ENCODE assay signal across 21 cellular contexts in the genomic region with DNA sequence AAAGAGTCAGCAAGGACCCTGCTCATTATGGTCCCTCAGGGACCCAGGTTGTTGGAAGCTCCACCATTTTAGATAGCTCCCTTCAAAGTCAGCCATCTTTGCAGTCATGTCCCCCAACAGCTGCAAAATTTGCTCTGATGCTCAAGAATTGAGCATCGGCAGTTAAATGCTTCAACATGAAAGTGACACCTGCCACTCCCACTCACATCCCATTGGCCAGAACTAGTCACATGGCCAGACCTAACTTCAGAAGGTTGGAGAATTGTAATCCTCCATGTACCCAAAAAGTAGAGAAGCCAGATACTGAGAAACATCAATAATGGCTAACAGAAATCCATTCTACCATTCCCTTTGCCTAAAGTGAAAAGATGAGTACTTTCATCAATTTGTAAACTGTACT.
DNase-seq lines count a peak whose midpoint lies in the region; ATAC-seq, FAIRE-seq and TF ChIP-seq lines count a peak whose summit lies in the region.
"Had no signal": no experiment of that assay in that cellular context is flagged by ENCODE, and none has a peak within 500 bp of the region (broad histone marks: within the 10 kb centered on the region; RNA-seq: fewer than 3 reads in every experiment).

No MANE protein-coding gene starts in this region.

- no peak overlapping the region for H3K23ac ChIP-seq in H1 (ENCODE audit: insufficient read length)

- in situ Hi-C loops in HepG2 (cut with HindIII; ENCODE audit: extremely low pct_ligation_motif_present, low pct_unique_long_range_greater_than_20kb): no loop called here

- H3K4me1 Mint-ChIP-seq in stimulated activated naive B cell treated with anti-CD40 and anti-IgM and Interleukin-4, amounts not matched to agents 10 μg/mL and 1 μg/mL and 100 μg/mL, for 72 hours: no peaks in the 10 kb centered on the region
- H3K4me1 Mint-ChIP-seq: B cell had no signal

- H3K79me2 ChIP-seq in HepG2 (ENCODE audit: insufficient read depth, low read length) (no peaks in the 10 kb centered on the region), H1 (ENCODE audit: control insufficient read depth in 1 of 2, insufficient read depth in 2 of 2, low read length in 2 of 2) (no peaks in the 10 kb centered on the region)

- H3K23me2 ChIP-seq in H1 (ENCODE audit: low read depth, low read length): no peaks in the 10 kb centered on the region; the same call in 1 of the 2 replicates

- intact Hi-C loops in HepG2 (cut with micrococcal nuclease; ENCODE audit: unreplicated experiment): no loop called here
- intact Hi-C loops in right lobe of liver (cut with DNase I): no loop called here

- POLR2A ChIA-PET in HepG2 (lab: Yijun Ruan, JAX) (no interaction called here), H1 (lab: Charles Lee; ENCODE audit: partially characterized antibody) (no interaction called here)

- H3K27me3 Mint-ChIP-seq in stimulated activated naive B cell treated with anti-CD40 and anti-IgM and Interleukin-4, amounts not matched to agents 10 μg/mL and 1 μg/mL and 100 μg/mL, for 72 hours: peaks cover 10 to 29% of the 10 kb centered on the region in 2 donors

- H3K18ac ChIP-seq in H1 (ENCODE audit: extremely low read depth, low read length): no peak overlapping the region

- TF ChIP-seq EP300 in HepG2 (IDR thresholded peaks at IDR 0.05; ENCODE audit: low read depth in 2 of 2, low read length in 2 of 2): no peak
- no peak for TF ChIP-seq EP300 in HepG2 (CRISPR knock-in tag; IDR thresholded peaks at IDR 0.05; ENCODE audit: borderline replicate concordance)
- no peak for TF ChIP-seq EP300 in H1 (IDR thresholded peaks at IDR 0.05; ENCODE audit: borderline replicate concordance in 1 of 2, low read depth in 2 of 2, low read length in 2 of 2)

- FAIRE-seq in HepG2 (lab: Jason Lieb, UNC): no peak
- FAIRE-seq in H1 (lab: Jason Lieb, UNC): no peak
- FAIRE-seq: GM12891, GM19239, HTR-8/SVneo had no signal

- H3K4me2 ChIP-seq in HepG2 (ENCODE audit: low read depth, low read length) (no peak overlapping the region), H1 (ENCODE audit: insufficient read depth in 1 of 2, low read depth in 2 of 2, low read length in 2 of 2) (no peak overlapping the region)
- H3K4me2 ChIP-seq: BLaER1 treated with 17β-estradiol and CSF1 and Interleukin-3, amounts not matched to agents 10 nM and 100 nM; GM23338 had no signal

- H2BK20ac ChIP-seq in H1 (ENCODE audit: low read length): no peak overlapping the region

- H3K27ac Mint-ChIP-seq in stimulated activated naive B cell treated with anti-CD40 and anti-IgM and Interleukin-4, amounts not matched to agents 10 μg/mL and 1 μg/mL and 100 μg/mL, for 72 hours: no peak overlapping the region
- H3K27ac Mint-ChIP-seq: B cell; CD8-positive, alpha-beta T cell; GM23338; HFFc6 had no signal

- H2AK5ac ChIP-seq in H1 (ENCODE audit: low read depth, low read length): no peak overlapping the region

- no TSS peak for BruUV-seq in HepG2 (replicated peaks; lab: Mats Ljungman, UMichigan)

- H2BK5ac ChIP-seq in H1 (ENCODE audit: low read depth, low read length): no peak overlapping the region

- no peak overlapping the region for H2BK120ac ChIP-seq in H1 (replicated peaks; ENCODE audit: low read depth, low read length)

- CTCF ChIA-PET in HepG2 (lab: Yijun Ruan, JAX; ENCODE audit: low intra/inter-chr PET ratio, low total read pairs): no interaction called here
- CTCF ChIA-PET in H1 (lab: Charles Lee; ENCODE audit: partially characterized antibody): interaction anchor here (0.7 to 2.9 kb wide), 3 partner anchors 9 to 1805 kb away, joined by 3 to 7 read pairs (median 3); no protein-coding TSS in a partner anchor

- no peak overlapping the region for H3K4me3 Mint-ChIP-seq in stimulated activated naive B cell treated with anti-CD40 and anti-IgM and Interleukin-4, amounts not matched to agents 10 μg/mL and 1 μg/mL and 100 μg/mL, for 72 hours
- H3K4me3 Mint-ChIP-seq: B cell; CD8-positive, alpha-beta T cell; GM23338; HFFc6 had no signal

- H3K9me3 ChIP-seq in HepG2 (ENCODE audit: low read length) (no peaks in the 10 kb centered on the region), right lobe of liver (no peaks in the 10 kb centered on the region), H1 (ENCODE audit: insufficient read depth in 2 of 2, low read depth in 1 of 2, low read length in 1 of 2) (no peaks in the 10 kb centered on the region)
- H3K9me3 ChIP-seq: BLaER1 treated with 17β-estradiol and CSF1 and Interleukin-3, amounts not matched to agents 10 nM and 100 nM had no signal

- H2BK12ac ChIP-seq in H1 (ENCODE audit: low read depth, low read length): no peak overlapping the region

- 100% methylated on average over 1 of the region's 1 CpG for whole genome bisulfite sequencing in HepG2 (ENCODE audit: low lambda C conversion rate)
- 86% methylated on average over 1 of the region's 1 CpG for WGBS in right lobe of liver (ENCODE audit: insufficient coverage, low coverage, low lambda C conversion rate, missing lambda C conversion rate)
- WGBS in H1 (ENCODE audit: extremely low coverage in 1 of 2, insufficient coverage in 1 of 2, insufficient read length in 1 of 2, insufficient replicate concordance in 2 of 2, low coverage in 1 of 2, low lambda C conversion rate in 2 of 2, missing lambda C conversion rate in 1 of 2), 2 experiments: 95% methylated on average over 1 of the region's 1 CpG; no CpG with 5 or more reads in 1 of the 2 experiments

- no peak overlapping the region for H3K56ac ChIP-seq in H1 (replicated peaks; ENCODE audit: insufficient read length, low read depth, low read length)

- no peak for TF ChIP-seq CTCF in HepG2 (CRISPR knock-in tag; IDR thresholded peaks at IDR 0.05)
- no peak for TF ChIP-seq CTCF in right lobe of liver (IDR thresholded peaks at IDR 0.05)
- TF ChIP-seq CTCF in H1 (IDR thresholded peaks at IDR 0.05; ENCODE audit: control extremely low read depth in 1 of 3, insufficient read depth in 1 of 3, low read depth in 1 of 3, low read length in 3 of 3): no peak

- TF ChIP-seq POLR2A in HepG2 (IDR thresholded peaks at IDR 0.05; ENCODE audit: insufficient read depth in 1 of 2, low read depth in 2 of 2, low read length in 2 of 2) (no peak), right lobe of liver (IDR thresholded peaks at IDR 0.05) (no peak), H1 (IDR thresholded peaks at IDR 0.05; ENCODE audit: control extremely low read depth in 1 of 2, low read depth in 2 of 2, low read length in 2 of 2) (no peak)

- H3K27ac ChIP-seq in HepG2 (ENCODE audit: extremely low read length, insufficient read depth, low read length) (no peak overlapping the region), right lobe of liver (no peak overlapping the region), H1 (ENCODE audit: low read depth, low read length) (no peak overlapping the region)
- H3K27ac ChIP-seq: BLaER1 treated with 17β-estradiol and CSF1 and Interleukin-3, amounts not matched to agents 10 nM and 100 nM had no signal

- H2BK15ac ChIP-seq in H1 (ENCODE audit: low read length): no peak overlapping the region

- no peaks in the 10 kb centered on the region for H3K4me1 ChIP-seq in HepG2 (ENCODE audit: insufficient read depth, low read length)
- no peaks in the 10 kb centered on the region for H3K4me1 ChIP-seq in right lobe of liver
- peaks cover 0 to 7% (median 2%) of the 10 kb centered on the region in 4 experiments; a peak in 4 of 7 replicates for H3K4me1 ChIP-seq in H1 (replicated peaks in 1 of 4; ENCODE audit: control insufficient read depth in 3 of 4, insufficient read depth in 4 of 4, low read length in 3 of 4)
- H3K4me1 ChIP-seq: BLaER1 treated with 17β-estradiol and CSF1 and Interleukin-3, amounts not matched to agents 10 nM and 100 nM had no signal

- no peak overlapping the region for H4K91ac ChIP-seq in H1 (replicated peaks; ENCODE audit: insufficient read length, low read length)

- H2AFZ ChIP-seq in HepG2 (ENCODE audit: low read length) (no peak overlapping the region), H1 (ENCODE audit: low read length) (no peak overlapping the region)
- H2AFZ ChIP-seq: GM23338 had no signal

- no peak overlapping the region for H3K14ac ChIP-seq in H1 (ENCODE audit: insufficient read length)

- H3K9ac ChIP-seq in HepG2 (ENCODE audit: insufficient read depth, low read depth, low read length) (no peak overlapping the region), H1 (replicated peaks in 1 of 4; ENCODE audit: extremely low read depth in 1 of 4, low read depth in 3 of 4, low read length in 3 of 4) (no peak overlapping the region)
- H3K9ac ChIP-seq: BLaER1 treated with 17β-estradiol and CSF1 and Interleukin-3, amounts not matched to agents 10 nM and 100 nM had no signal

- no peak overlapping the region for H4K5ac ChIP-seq in H1 (ENCODE audit: insufficient read length, low read depth, low read length)

- no peak overlapping the region for H4K8ac ChIP-seq in H1 (ENCODE audit: extremely low read depth, insufficient read depth, low read length)

- no peak for DNase-seq in HepG2 (ENCODE audit: low spot score)
- DNase-seq in right lobe of liver: no peak
- peak; percentile 11 for DNase-seq in NAMALWA (ENCODE audit: low spot score)
- no peak for DNase-seq in H1 (ENCODE audit: low read depth in 1 of 2, low spot score in 2 of 2)
- DNase-seq in DMS53 treated with DMSO at 0.1 percent for 48 hours (lab: John Stamatoyannopoulos, UW; ENCODE audit: unreplicated experiment): no peak
- no peak for DNase-seq in stimulated activated naive B cell treated with anti-CD40 and anti-IgM and Interleukin-4, amounts not matched to agents 10 μg/mL and 1 μg/mL and 100 μg/mL, for 72 hours
- DNase-seq: 8988T; Calu3; CD8-positive, alpha-beta T cell; DND-41; H7; HFFc6; KBM-7 had no signal

- no peaks in the 10 kb centered on the region for H3K36me3 ChIP-seq in HepG2 (replicated peaks in 1 of 2; ENCODE audit: control insufficient read depth in 1 of 2, insufficient read depth in 2 of 2, low read length in 2 of 2)
- no peaks in the 10 kb centered on the region for H3K36me3 ChIP-seq in right lobe of liver
- no peaks in the 10 kb centered on the region for H3K36me3 ChIP-seq in H1 (ENCODE audit: control insufficient read depth in 2 of 4, insufficient read depth in 4 of 4, low read length in 3 of 4)
- H3K36me3 ChIP-seq: BLaER1 treated with 17β-estradiol and CSF1 and Interleukin-3, amounts not matched to agents 10 nM and 100 nM had no signal

- H3K79me1 ChIP-seq in H1 (ENCODE audit: low read depth, low read length): no peaks in the 10 kb centered on the region

- no peak overlapping the region for H3K4ac ChIP-seq in H1 (replicated peaks; ENCODE audit: insufficient read length, low read depth, low read length)

- ATAC-seq in HepG2 (no peak), right lobe of liver (no peak), GM21723 (IDR thresholded peaks at IDR 0.05; ENCODE audit: unreplicated experiment) (no peak)
- ATAC-seq in stimulated activated naive B cell treated with anti-CD40 and anti-IgM and Interleukin-4, amounts not matched to agents 10 μg/mL and 1 μg/mL and 100 μg/mL, for 72 hours (replicated peaks): no peak
- ATAC-seq: CD8-positive, alpha-beta T cell; GM23338; HCT116 had no signal

- no peaks in the 10 kb centered on the region for H3K36me3 Mint-ChIP-seq in stimulated activated naive B cell treated with anti-CD40 and anti-IgM and Interleukin-4, amounts not matched to agents 10 μg/mL and 1 μg/mL and 100 μg/mL, for 72 hours
- H3K36me3 Mint-ChIP-seq: CD8-positive, alpha-beta T cell had no signal

- TF ChIP-seq RAD21 in HepG2 (CRISPR knock-in tag; IDR thresholded peaks at IDR 0.05) (no peak), H1 (IDR thresholded peaks at IDR 0.05 in 1 of 2, conservative IDR thresholded peaks at IDR 0.05 in 1 of 2; ENCODE audit: low read depth in 2 of 2, low read length in 2 of 2) (no peak)

- no peak overlapping the region for H3K4me3 ChIP-seq in HepG2 (replicated peaks in 1 of 3; ENCODE audit: insufficient read depth in 1 of 3, low read depth in 2 of 3, low read length in 3 of 3)
- no peak overlapping the region for H3K4me3 ChIP-seq in right lobe of liver
- H3K4me3 ChIP-seq in H1 (ENCODE audit: extremely low read depth in 1 of 4, insufficient read depth in 2 of 4, low read depth in 3 of 4, low read length in 4 of 4): no peak overlapping the region
- H3K4me3 ChIP-seq: BLaER1 treated with 17β-estradiol and CSF1 and Interleukin-3, amounts not matched to agents 10 nM and 100 nM; GM23338 had no signal

- H4K20me1 ChIP-seq in HepG2 (ENCODE audit: insufficient read depth, low read length): no peaks in the 10 kb centered on the region
- no peaks in the 10 kb centered on the region for H4K20me1 ChIP-seq in H1 (replicated peaks in 1 of 2; ENCODE audit: control insufficient read depth in 1 of 2, insufficient read depth in 2 of 2, low read length in 2 of 2)
- H4K20me1 ChIP-seq: BLaER1 treated with 17β-estradiol and CSF1 and Interleukin-3, amounts not matched to agents 10 nM and 100 nM had no signal

- H3K9me3 Mint-ChIP-seq in stimulated activated naive B cell treated with anti-CD40 and anti-IgM and Interleukin-4, amounts not matched to agents 10 μg/mL and 1 μg/mL and 100 μg/mL, for 72 hours: peaks cover 0 to 1% of the 10 kb centered on the region in 2 donors
- H3K9me3 Mint-ChIP-seq: CD8-positive, alpha-beta T cell; GM23338; HFFc6 had no signal

- H3K27me3 ChIP-seq in HepG2 (ENCODE audit: control insufficient read depth in 1 of 2, insufficient read depth in 2 of 2, low read length in 2 of 2): no peaks in the 10 kb centered on the region; a peak in 1 of 5 replicates
- H3K27me3 ChIP-seq in right lobe of liver: no peaks in the 10 kb centered on the region
- no peaks in the 10 kb centered on the region for H3K27me3 ChIP-seq in H1 (replicated peaks in 1 of 4; ENCODE audit: control insufficient read depth in 3 of 4, extremely low read depth in 1 of 4, insufficient read depth in 3 of 4, low read length in 3 of 4)
- H3K27me3 ChIP-seq: BLaER1 treated with 17β-estradiol and CSF1 and Interleukin-3, amounts not matched to agents 10 nM and 100 nM had no signal
